1 cellular context compared by ENCODE assay signal in the genomic region with DNA sequence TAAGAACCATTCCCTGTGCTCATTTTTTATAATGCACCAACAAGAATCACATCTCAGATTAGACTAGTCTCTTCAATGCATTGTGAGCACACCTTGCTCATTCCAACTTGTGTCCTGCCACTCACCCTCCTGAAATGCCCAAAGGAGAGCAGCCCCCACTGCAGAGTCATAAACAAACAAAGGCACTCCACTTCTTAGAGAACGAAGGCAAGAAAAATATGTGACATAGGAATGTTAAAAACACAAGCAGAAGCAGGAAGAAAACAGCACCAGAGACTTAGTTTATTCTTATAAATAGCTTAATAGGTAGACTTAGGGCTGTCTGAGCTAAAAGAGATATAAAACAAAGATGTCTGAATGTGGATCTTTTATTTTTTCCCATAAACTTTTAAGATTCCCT.
TF ChIP-seq lines count a peak whose summit lies in the region.

No MANE protein-coding gene starts in this region.

TF ChIP-seq in IMR-90, 13 proteins besides CTCF, POLR2A, EP300 and RAD21:
- no peak for TF ChIP-seq BHLHE40 (IDR thresholded peaks at IDR 0.05; ENCODE audit: low read depth, low read length)
- no peak for TF ChIP-seq MAZ (IDR thresholded peaks at IDR 0.05; ENCODE audit: borderline replicate concordance, low read depth, low read length)
- no peak for TF ChIP-seq CHD1 (IDR thresholded peaks at IDR 0.05; ENCODE audit: low read depth, low read length)
